ENCODE assay signal across 15 cellular contexts in the genomic region with DNA sequence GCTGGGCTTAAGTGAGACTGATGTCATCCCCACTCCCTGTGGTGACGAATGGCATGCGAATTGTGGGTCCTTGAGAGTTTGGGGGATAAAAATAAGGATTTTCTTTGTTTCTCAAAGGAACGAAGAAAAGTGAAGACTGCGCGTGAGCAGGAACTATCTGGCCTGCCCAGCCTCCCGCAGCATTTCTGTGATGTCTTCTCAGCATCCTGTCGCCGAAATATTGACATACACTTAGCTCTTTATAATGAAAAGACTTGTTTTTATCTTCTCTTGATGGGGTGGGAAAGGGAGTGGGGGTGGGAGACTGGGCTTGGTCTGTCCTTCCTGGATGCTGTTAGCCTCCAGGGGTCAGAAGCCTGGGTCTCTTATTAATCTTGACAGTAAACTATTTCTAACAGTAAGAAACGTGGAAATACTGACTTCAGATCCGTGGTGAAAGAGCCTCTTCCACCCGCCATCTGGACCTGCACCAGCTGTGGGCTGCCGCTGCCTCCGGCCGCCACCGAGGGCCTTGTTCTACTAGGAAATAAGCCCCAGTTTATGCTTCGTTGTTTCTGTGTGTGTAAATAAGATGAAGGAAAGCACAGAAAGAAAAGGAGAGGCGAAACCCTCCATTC.
DNase-seq lines count a peak whose midpoint lies in the region; TF ChIP-seq lines count a peak whose summit lies in the region.
"Had no signal": no experiment of that assay in that cellular context is flagged by ENCODE, and none has a peak within 500 bp of the region (broad histone marks: within the 10 kb centered on the region; RNA-seq: fewer than 3 reads in every experiment).

No MANE protein-coding gene starts in this region.

- no peaks in the 10 kb centered on the region for H3K27me3 ChIP-seq in breast epithelium

- H3K36me3 Mint-ChIP-seq in glutamatergic neuron (ENCODE audit: unreplicated experiment) (peaks cover 4% of the 10 kb centered on the region), nephron (ENCODE audit: low read depth) (peaks cover 50% of the 10 kb centered on the region)
- no peaks in the 10 kb centered on the region for H3K36me3 Mint-ChIP-seq in activated naive CD8-positive, alpha-beta T cell treated with anti-CD3 and anti-CD28 coated beads for 36 hours

- CTCF ChIA-PET in RWPE1 (lab: Yijun Ruan, JAX) = no interaction called here

- peaks cover 11% of the 10 kb centered on the region for H3K27me3 Mint-ChIP-seq in glutamatergic neuron (ENCODE audit: unreplicated experiment)
- H3K27me3 Mint-ChIP-seq in nephron (ENCODE audit: low read depth) = no peaks in the 10 kb centered on the region
- no peaks in the 10 kb centered on the region for H3K27me3 Mint-ChIP-seq in activated naive CD8-positive, alpha-beta T cell treated with anti-CD3 and anti-CD28 coated beads for 36 hours
- H3K27me3 Mint-ChIP-seq: activated CD4-positive, alpha-beta memory T cell treated with anti-CD3 and anti-CD28 coated beads, Interleukin-2, amount 10 ng/mL, durations not matched to agents 7 days and 5 days; B cell; naive thymus-derived CD8-positive, alpha-beta T cell had no signal

- no peaks in the 10 kb centered on the region for H3K36me3 ChIP-seq in breast epithelium

- in situ Hi-C loops in ACHN (cut with HindIII; ENCODE audit: low pct_ligation_motif_present, low pct_unique_long_range_greater_than_20kb, low sequenced_read_pairs) = no loop called here

- peaks cover 0 to 10% of the 10 kb centered on the region in 2 donors for H3K4me1 ChIP-seq in breast epithelium

- H3K4me3 Mint-ChIP-seq in glutamatergic neuron (ENCODE audit: unreplicated experiment) = peak overlapping the region; percentile 70
- peak overlapping the region in 2 of 3 experiments; percentile 10 to 46 for H3K4me3 Mint-ChIP-seq in nephron
- H3K4me3 Mint-ChIP-seq in activated naive CD8-positive, alpha-beta T cell treated with anti-CD3 and anti-CD28 coated beads for 36 hours = no peak overlapping the region
- H3K4me3 Mint-ChIP-seq: activated CD4-positive, alpha-beta memory T cell treated with anti-CD3 and anti-CD28 coated beads, Interleukin-2, amount 10 ng/mL, durations not matched to agents 7 days and 5 days; B cell; naive thymus-derived CD8-positive, alpha-beta T cell had no signal

- H3K9me3 Mint-ChIP-seq in glutamatergic neuron (ENCODE audit: unreplicated experiment) = peaks cover 15% of the 10 kb centered on the region
- no peaks in the 10 kb centered on the region for H3K9me3 Mint-ChIP-seq in nephron
- H3K9me3 Mint-ChIP-seq in activated naive CD8-positive, alpha-beta T cell treated with anti-CD3 and anti-CD28 coated beads for 36 hours = no peaks in the 10 kb centered on the region
- H3K9me3 Mint-ChIP-seq: activated CD4-positive, alpha-beta memory T cell treated with anti-CD3 and anti-CD28 coated beads, Interleukin-2, amount 10 ng/mL, durations not matched to agents 7 days and 5 days; naive thymus-derived CD8-positive, alpha-beta T cell had no signal

- POLR2A ChIA-PET in RWPE1 (lab: Yijun Ruan, JAX; ENCODE audit: low non-redundant PET) = no interaction called here

- H3K9me3 ChIP-seq in breast epithelium = no peaks in the 10 kb centered on the region

- H3K27ac Mint-ChIP-seq in glutamatergic neuron (ENCODE audit: unreplicated experiment) (peak overlapping the region; percentile 94), nephron (peak overlapping the region; percentile 82 to 93 (median 89))
- no peak overlapping the region for H3K27ac Mint-ChIP-seq in activated naive CD8-positive, alpha-beta T cell treated with anti-CD3 and anti-CD28 coated beads for 36 hours
- H3K27ac Mint-ChIP-seq: activated CD4-positive, alpha-beta memory T cell treated with anti-CD3 and anti-CD28 coated beads, Interleukin-2, amount 10 ng/mL, durations not matched to agents 7 days and 5 days; B cell had no signal

- H3K4me1 Mint-ChIP-seq in glutamatergic neuron (ENCODE audit: low read depth, unreplicated experiment) = peaks cover 33% of the 10 kb centered on the region
- peaks cover 58% of the 10 kb centered on the region for H3K4me1 Mint-ChIP-seq in nephron
- H3K4me1 Mint-ChIP-seq in activated naive CD8-positive, alpha-beta T cell treated with anti-CD3 and anti-CD28 coated beads for 36 hours = no peaks in the 10 kb centered on the region
- H3K4me1 Mint-ChIP-seq: activated CD4-positive, alpha-beta memory T cell treated with anti-CD3 and anti-CD28 coated beads, Interleukin-2, amount 10 ng/mL, durations not matched to agents 7 days and 5 days; B cell; naive thymus-derived CD8-positive, alpha-beta T cell had no signal

- no peak overlapping the region for H3K4me3 ChIP-seq in breast epithelium

- H3K27ac ChIP-seq in RWPE1 (peak overlapping the region; percentile 62), temporal lobe (ENCODE audit: low read depth, low read length) (peak overlapping the region; percentile 100), breast epithelium (no peak overlapping the region)

- DNase-seq in RWPE1 (ENCODE audit: low spot score) (no peak), glutamatergic neuron (peak; percentile 60), ACHN (no peak), breast epithelium (ENCODE audit: low spot score in 2 of 2) (no peak), GM03348 (ENCODE audit: low spot score) (no peak)
- DNase-seq in activated naive CD8-positive, alpha-beta T cell treated with anti-CD3 and anti-CD28 coated beads for 36 hours = no peak
- DNase-seq: activated CD4-positive, alpha-beta memory T cell treated with anti-CD3 and anti-CD28 coated beads, Interleukin-2, amount 10 ng/mL, durations not matched to agents 7 days and 5 days; activated gamma-delta T cell; naive thymus-derived CD8-positive, alpha-beta T cell; NCI-H774; SIG-M5; stimulated activated CD4-positive, alpha-beta T cell treated with anti-CD3 and anti-CD28 coated beads, Interleukin-15, amount 100 ng/mL, for 24 hours had no signal

- intact Hi-C loops in breast epithelium (cut with DNase I; ENCODE audit: low total_unique reads) = no loop called here

- TF ChIP-seq POLR2A in breast epithelium (IDR thresholded peaks at IDR 0.05) = no peak

- TF ChIP-seq CTCF in RWPE1 (conservative IDR thresholded peaks at IDR 0.05; ENCODE audit: low read depth) (no peak), glutamatergic neuron (IDR thresholded peaks at IDR 0.05; ENCODE audit: partially characterized antibody, unreplicated experiment) (no peak), nephron (IDR thresholded peaks at IDR 0.05; ENCODE audit: unreplicated experiment in 3 of 3) (no peak), breast epithelium (IDR thresholded peaks at IDR 0.05) (no peak)

Comparison
In these comparisons a context has a peak if more than half of its experiments do, and no peak if none do; other contexts are left out.
1. H3K27ac ChIP-seq: peak in RWPE1 (single experiment) and temporal lobe (single experiment); none in breast epithelium (0 of 2).